Comparison of ENCODE assay signal across 25 cellular contexts in the genomic region with DNA sequence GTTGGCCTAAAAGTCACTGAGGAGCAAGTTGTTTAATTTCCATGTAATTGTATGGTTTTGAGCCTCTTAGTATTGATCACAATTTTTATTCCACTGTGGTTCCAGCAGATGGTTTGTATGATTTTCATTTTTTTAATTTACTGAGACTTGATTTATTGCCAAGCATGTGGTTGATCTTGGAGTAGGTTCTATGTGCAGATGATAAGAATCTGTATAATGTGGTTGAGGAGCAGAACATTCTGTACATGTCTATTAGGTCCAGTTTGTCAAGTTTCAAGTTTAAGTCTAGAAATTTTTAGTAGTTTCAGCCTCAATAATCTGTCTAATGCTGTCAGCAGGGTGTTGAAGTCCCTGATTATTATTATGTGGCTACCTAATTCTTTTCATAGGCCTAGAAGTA.
"Had no signal": no experiment of that assay in that cellular context is flagged by ENCODE, and none has a peak within 500 bp of the region (broad histone marks: within the 10 kb centered on the region; RNA-seq: fewer than 3 reads in every experiment).

No MANE protein-coding gene starts in this region.

- H3K4me3 Mint-ChIP-seq: effector memory CD8-positive, alpha-beta T cell; naive thymus-derived CD4-positive, alpha-beta T cell; stimulated activated memory B cell treated with anti-CD40 and anti-IgM and Interleukin-4, amounts not matched to agents 10 μg/mL and 1 μg/mL and 100 μg/mL, for 72 hours; type B pancreatic cell had no signal

- H3K36me3 Mint-ChIP-seq: naive thymus-derived CD4-positive, alpha-beta T cell; stimulated activated memory B cell treated with anti-CD40 and anti-IgM and Interleukin-4, amounts not matched to agents 10 μg/mL and 1 μg/mL and 100 μg/mL, for 72 hours; type B pancreatic cell had no signal

- H3K9me3 ChIP-seq: gastrocnemius medialis, ovary, right atrium auricular region, sigmoid colon, testis, tibial artery had no signal

- H3K4me1 ChIP-seq: gastrocnemius medialis, right atrium auricular region, sigmoid colon, spleen, testis, tibial artery had no signal

- ATAC-seq: effector memory CD8-positive, alpha-beta T cell; gastrocnemius medialis; left lobe of liver; naive thymus-derived CD4-positive, alpha-beta T cell; stimulated activated memory B cell treated with anti-CD40 and anti-IgM and Interleukin-4, amounts not matched to agents 10 μg/mL and 1 μg/mL and 100 μg/mL, for 72 hours; stimulated activated naive CD8-positive, alpha-beta T cell treated with anti-CD3 and anti-CD28 coated beads, Interleukin-15, Interleukin-2, amounts not matched to agents 100 U/mL and 50 U/mL, for 24 hours had no signal

- H3K27me3 ChIP-seq: gastrocnemius medialis, ovary, right atrium auricular region, sigmoid colon, spleen, testis, tibial artery had no signal

- H3K27ac Mint-ChIP-seq: effector memory CD8-positive, alpha-beta T cell; naive thymus-derived CD4-positive, alpha-beta T cell; stimulated activated memory B cell treated with anti-CD40 and anti-IgM and Interleukin-4, amounts not matched to agents 10 μg/mL and 1 μg/mL and 100 μg/mL, for 72 hours; type B pancreatic cell had no signal

- H3K27ac ChIP-seq: gastrocnemius medialis, ovary, right atrium auricular region, sigmoid colon, skin epidermis, spleen, testis, tibial artery had no signal

- H3K36me3 ChIP-seq: gastrocnemius medialis, ovary, right atrium auricular region, sigmoid colon, spleen, tibial artery had no signal

- H3K27me3 Mint-ChIP-seq: effector memory CD8-positive, alpha-beta T cell; stimulated activated memory B cell treated with anti-CD40 and anti-IgM and Interleukin-4, amounts not matched to agents 10 μg/mL and 1 μg/mL and 100 μg/mL, for 72 hours; type B pancreatic cell had no signal

- H3K4me1 Mint-ChIP-seq: naive thymus-derived CD4-positive, alpha-beta T cell; stimulated activated memory B cell treated with anti-CD40 and anti-IgM and Interleukin-4, amounts not matched to agents 10 μg/mL and 1 μg/mL and 100 μg/mL, for 72 hours had no signal

- DNase-seq: cortex of kidney; effector memory CD8-positive, alpha-beta T cell; foreskin fibroblast; gastrocnemius medialis; head of caudate nucleus; kidney; mesendoderm; midbrain; naive thymus-derived CD4-positive, alpha-beta T cell; occipital lobe; ovary; posterior cingulate gyrus; sigmoid colon; spleen; stimulated activated CD4-positive, alpha-beta T cell treated with anti-CD3 and anti-CD28 coated beads, Interleukin-4, amount 100 ng/mL, for 4 hours; stimulated activated naive CD8-positive, alpha-beta T cell treated with anti-CD3 and anti-CD28 coated beads, Interleukin-15, Interleukin-2, amounts not matched to agents 100 U/mL and 50 U/mL, for 24 hours; substantia nigra; testis; tibial artery had no signal

- H3K4me3 ChIP-seq: gastrocnemius medialis, lung, ovary, right atrium auricular region, sigmoid colon, skin epidermis, spleen, testis, tibial artery had no signal

- H3K9me3 Mint-ChIP-seq: stimulated activated memory B cell treated with anti-CD40 and anti-IgM and Interleukin-4, amounts not matched to agents 10 μg/mL and 1 μg/mL and 100 μg/mL, for 72 hours; type B pancreatic cell had no signal
